20 cellular contexts compared by ENCODE assay signal in genomic region chr7:32774411-32774970, GRCh38.
"Had no signal": no experiment of that assay in that cellular context is flagged by ENCODE, and none has a peak within 500 bp of the region (broad histone marks: within the 10 kb centered on the region; RNA-seq: fewer than 3 reads in every experiment).

No MANE protein-coding gene starts in this region.

- H3K27ac ChIP-seq: ascending aorta, coronary artery, prostate gland, skin epidermis, vagina had no signal

- H3K27ac Mint-ChIP-seq: activated CD4-positive, alpha-beta T cell treated with anti-CD3 and anti-CD28 coated beads for 36 hours; activated naive CD8-positive, alpha-beta T cell treated with anti-CD3 and anti-CD28 coated beads, Interleukin-2, amount 10 ng/mL, durations not matched to agents 7 days and 5 days; activated T-helper 17 cell treated with anti-CD3 and anti-CD28 coated beads, Interleukin-2, amount 50 U/mL, for 72 hours; mesothelial cell of epicardium; nephron progenitor cell; stimulated activated naive CD8-positive, alpha-beta T cell treated with anti-CD3 and anti-CD28 coated beads, Interleukin-15, Interleukin-2, amounts not matched to agents 100 ng/mL and 50 ng/mL, for 24 hours; T-cell; WTC11 had no signal

- H3K4me3 Mint-ChIP-seq: activated CD4-positive, alpha-beta T cell treated with anti-CD3 and anti-CD28 coated beads for 36 hours; activated naive CD8-positive, alpha-beta T cell treated with anti-CD3 and anti-CD28 coated beads, Interleukin-2, amount 10 ng/mL, durations not matched to agents 7 days and 5 days; activated T-helper 17 cell treated with anti-CD3 and anti-CD28 coated beads, Interleukin-2, amount 50 U/mL, for 72 hours; mesothelial cell of epicardium; nephron progenitor cell; stimulated activated naive CD8-positive, alpha-beta T cell treated with anti-CD3 and anti-CD28 coated beads, Interleukin-15, Interleukin-2, amounts not matched to agents 100 ng/mL and 50 ng/mL, for 24 hours; T-cell; WTC11 had no signal

- H3K4me1 ChIP-seq: ascending aorta, prostate gland, vagina had no signal

- H3K4me3 ChIP-seq: ascending aorta, coronary artery, lung, prostate gland, skin epidermis, vagina had no signal

- DNase-seq: activated CD4-positive, alpha-beta T cell treated with anti-CD3 and anti-CD28 coated beads for 36 hours; activated CD4-positive, alpha-beta T cell treated with anti-CD3 and anti-CD28 coated beads, Interleukin-2, amount 50 U/mL, for 48 hours; activated naive CD4-positive, alpha-beta T cell treated with Interleukin-2 at 50 U/mL for 16 hours; activated naive CD8-positive, alpha-beta T cell treated with anti-CD3 and anti-CD28 coated beads, Interleukin-2, amount 10 ng/mL, durations not matched to agents 7 days and 5 days; activated T-cell treated with anti-CD3 and anti-CD28 coated beads for 4 hours; nephron progenitor cell; right cardiac atrium; T-cell; trophoblast cell had no signal

- H3K36me3 Mint-ChIP-seq: activated naive CD8-positive, alpha-beta T cell treated with anti-CD3 and anti-CD28 coated beads, Interleukin-2, amount 10 ng/mL, durations not matched to agents 7 days and 5 days; T-cell; WTC11 had no signal

- H3K36me3 ChIP-seq: ascending aorta, prostate gland, vagina had no signal

- H3K9me3 Mint-ChIP-seq: activated naive CD8-positive, alpha-beta T cell treated with anti-CD3 and anti-CD28 coated beads, Interleukin-2, amount 10 ng/mL, durations not matched to agents 7 days and 5 days; activated T-helper 17 cell treated with anti-CD3 and anti-CD28 coated beads, Interleukin-2, amount 50 U/mL, for 72 hours; stimulated activated naive CD8-positive, alpha-beta T cell treated with anti-CD3 and anti-CD28 coated beads, Interleukin-15, Interleukin-2, amounts not matched to agents 100 ng/mL and 50 ng/mL, for 24 hours; T-cell had no signal

- H3K27me3 ChIP-seq: ascending aorta, vagina had no signal

- H3K4me1 Mint-ChIP-seq: activated CD4-positive, alpha-beta T cell treated with anti-CD3 and anti-CD28 coated beads for 36 hours; activated naive CD8-positive, alpha-beta T cell treated with anti-CD3 and anti-CD28 coated beads, Interleukin-2, amount 10 ng/mL, durations not matched to agents 7 days and 5 days; activated T-helper 17 cell treated with anti-CD3 and anti-CD28 coated beads, Interleukin-2, amount 50 U/mL, for 72 hours; mesothelial cell of epicardium; T-cell had no signal

- H3K9me3 ChIP-seq: ascending aorta, prostate gland, vagina had no signal

- ATAC-seq: activated CD4-positive, alpha-beta T cell treated with anti-CD3 and anti-CD28 coated beads for 36 hours; activated T-helper 17 cell treated with anti-CD3 and anti-CD28 coated beads, Interleukin-2, amount 50 U/mL, for 72 hours; left lobe of liver; right cardiac atrium; T-cell; WTC11 had no signal
